In the genomic region with DNA sequence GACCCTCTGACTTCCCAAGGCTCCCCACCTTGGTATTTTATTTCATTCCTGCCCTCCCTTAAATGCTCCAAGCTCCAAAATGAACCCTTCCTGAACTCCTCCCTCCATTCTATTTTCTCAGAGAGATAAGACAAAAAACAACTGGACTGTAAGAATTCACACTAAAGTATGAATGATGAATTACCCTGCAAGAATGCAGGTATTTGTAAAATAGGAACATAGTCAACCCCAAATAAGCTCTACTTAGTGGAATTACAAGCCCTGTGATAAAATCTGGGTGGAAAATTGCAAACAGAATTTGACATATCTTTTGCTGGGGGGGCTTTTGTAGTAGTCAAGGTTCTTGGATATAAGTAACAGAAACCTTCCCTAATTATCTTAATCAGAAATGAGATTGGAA, we compare ENCODE assay signal across 16 cellular contexts.
DNase-seq lines count a peak whose midpoint lies in the region; ATAC-seq and TF ChIP-seq lines count a peak whose summit lies in the region.
"Had no signal": no experiment of that assay in that cellular context is flagged by ENCODE, and none has a peak within 500 bp of the region (broad histone marks: within the 10 kb centered on the region; RNA-seq: fewer than 3 reads in every experiment).

No MANE protein-coding gene starts in this region.

- no peak overlapping the region for H3K4me3 ChIP-seq in GM23338
- H3K4me3 ChIP-seq: BLaER1 treated with 17β-estradiol and CSF1 and Interleukin-3, amounts not matched to agents 10 nM and 100 nM had no signal

- H3K9me2 ChIP-seq in GM23338 (ENCODE audit: insufficient read depth), result 0 out of 2 replicates have a peak, but pooled peaks cover 13% of the 10 kb centered on the region

- no peaks in the 10 kb centered on the region for H3K79me2 ChIP-seq in GM23338 (replicated peaks; ENCODE audit: insufficient read depth)

- peak overlapping the region; percentile 45; the same call in 1 of the 2 replicates for H3K4me2 ChIP-seq in GM23338
- H3K4me2 ChIP-seq: BLaER1 treated with 17β-estradiol and CSF1 and Interleukin-3, amounts not matched to agents 10 nM and 100 nM had no signal

- H4K20me1 ChIP-seq in GM23338 (replicated peaks; ENCODE audit: insufficient read depth), result no peaks in the 10 kb centered on the region
- H4K20me1 ChIP-seq: BLaER1 treated with 17β-estradiol and CSF1 and Interleukin-3, amounts not matched to agents 10 nM and 100 nM had no signal

- peaks cover 54% of the 10 kb centered on the region for H3K4me1 ChIP-seq in GM23338 (ENCODE audit: insufficient read depth)
- H3K4me1 ChIP-seq: BLaER1 treated with 17β-estradiol and CSF1 and Interleukin-3, amounts not matched to agents 10 nM and 100 nM had no signal

- H3K9me3 Mint-ChIP-seq in GM23338 (no peaks in the 10 kb centered on the region; the same call in 1 of the 3 replicates), endothelial cell (ENCODE audit: unreplicated experiment) (no peaks in the 10 kb centered on the region), neural crest cell (peaks cover 5% of the 10 kb centered on the region)
- H3K9me3 Mint-ChIP-seq: HFFc6 had no signal

- H3K4me3 Mint-ChIP-seq in GM23338 (no peak overlapping the region), endothelial cell (ENCODE audit: unreplicated experiment) (no peak overlapping the region), neural crest cell (no peak overlapping the region)
- H3K4me3 Mint-ChIP-seq: CD4-positive, CD25-positive, alpha-beta regulatory T cell; HFFc6 had no signal

- H2AFZ ChIP-seq in GM23338, result no peak overlapping the region

- no peaks in the 10 kb centered on the region for H3K27me3 ChIP-seq in GM23338 (ENCODE audit: insufficient read depth)
- H3K27me3 ChIP-seq: BLaER1 treated with 17β-estradiol and CSF1 and Interleukin-3, amounts not matched to agents 10 nM and 100 nM had no signal

- TF ChIP-seq CTCF in GM23338 (conservative IDR thresholded peaks at IDR 0.05; ENCODE audit: low read depth in 2 of 2), result no peak
- TF ChIP-seq CTCF in endothelial cell (IDR thresholded peaks at IDR 0.05; ENCODE audit: unreplicated experiment), result no peak
- no peak for TF ChIP-seq CTCF in neural crest cell (conservative IDR thresholded peaks at IDR 0.05)

- ATAC-seq in GM23338 (no peak), GM18867 (IDR thresholded peaks at IDR 0.05; ENCODE audit: unreplicated experiment) (no peak)
- ATAC-seq: HepG2 had no signal

- H3K27ac ChIP-seq in GM23338 (ENCODE audit: low read depth), result peak overlapping the region; percentile 84; the same call in 1 of the 2 replicates
- H3K27ac ChIP-seq: BLaER1 treated with 17β-estradiol and CSF1 and Interleukin-3, amounts not matched to agents 10 nM and 100 nM had no signal

- H3K27me3 Mint-ChIP-seq in GM23338 (ENCODE audit: insufficient read depth, low read depth, poor library complexity) (peaks cover 17% of the 10 kb centered on the region), endothelial cell (ENCODE audit: unreplicated experiment) (peaks cover 2% of the 10 kb centered on the region), neural crest cell (ENCODE audit: low read depth) (no peaks in the 10 kb centered on the region)

- DNase-seq in GM23338 (ENCODE audit: low spot score) (no peak), NCI-H460 (ENCODE audit: extremely low read depth, low read depth) (peak; percentile 38), endothelial cell (ENCODE audit: low spot score) (no peak), neural crest cell (ENCODE audit: low read depth, low spot score) (no peak), epidermal melanocyte (ENCODE audit: insufficient read length, low spot score) (no peak), GM19240 (ENCODE audit: insufficient read length, low spot score) (no peak)
- DNase-seq: 8988T, DMS53, GF-D8, GOT3, HCEC 1CT, HFFc6 had no signal

- H3K36me3 Mint-ChIP-seq in GM23338 (ENCODE audit: low read depth) (no peaks in the 10 kb centered on the region; the same call in 2 of the 3 replicates), endothelial cell (ENCODE audit: low read depth, unreplicated experiment) (no peaks in the 10 kb centered on the region), neural crest cell (ENCODE audit: low read depth) (no peaks in the 10 kb centered on the region)
- H3K36me3 Mint-ChIP-seq: CD4-positive, CD25-positive, alpha-beta regulatory T cell had no signal

- H3K27ac Mint-ChIP-seq in GM23338 (no peak overlapping the region; the same call in 1 of the 2 replicates), endothelial cell (ENCODE audit: unreplicated experiment) (peak overlapping the region; percentile 4), neural crest cell (ENCODE audit: unreplicated experiment) (peak overlapping the region; percentile 31)
- H3K27ac Mint-ChIP-seq: CD4-positive, CD25-positive, alpha-beta regulatory T cell; HFFc6 had no signal

- H3K4me1 Mint-ChIP-seq in GM23338 (peaks cover 66% of the 10 kb centered on the region), endothelial cell (ENCODE audit: unreplicated experiment) (peaks cover 19% of the 10 kb centered on the region), neural crest cell (peaks cover 9% of the 10 kb centered on the region)

- H3K36me3 ChIP-seq in GM23338 (ENCODE audit: insufficient read depth), result no peaks in the 10 kb centered on the region
- H3K36me3 ChIP-seq: BLaER1 treated with 17β-estradiol and CSF1 and Interleukin-3, amounts not matched to agents 10 nM and 100 nM had no signal

- H3F3A ChIP-seq in GM23338 (replicated peaks; ENCODE audit: low read depth), result 0 out of 2 replicates have a peak, but pooled peaks cover 5% of the 10 kb centered on the region

TF ChIP-seq in GM23338, 12 proteins besides CTCF, POLR2A, EP300 and RAD21:
- TF ChIP-seq ETS1 (IDR thresholded peaks at IDR 0.05) (no peak), EZH2phosphoT487 (IDR thresholded peaks at IDR 0.05; ENCODE audit: unreplicated experiment) (no peak), NANOG (IDR thresholded peaks at IDR 0.05; ENCODE audit: borderline replicate concordance) (no peak)
